16 cellular contexts compared by ENCODE assay signal in the genomic region with DNA sequence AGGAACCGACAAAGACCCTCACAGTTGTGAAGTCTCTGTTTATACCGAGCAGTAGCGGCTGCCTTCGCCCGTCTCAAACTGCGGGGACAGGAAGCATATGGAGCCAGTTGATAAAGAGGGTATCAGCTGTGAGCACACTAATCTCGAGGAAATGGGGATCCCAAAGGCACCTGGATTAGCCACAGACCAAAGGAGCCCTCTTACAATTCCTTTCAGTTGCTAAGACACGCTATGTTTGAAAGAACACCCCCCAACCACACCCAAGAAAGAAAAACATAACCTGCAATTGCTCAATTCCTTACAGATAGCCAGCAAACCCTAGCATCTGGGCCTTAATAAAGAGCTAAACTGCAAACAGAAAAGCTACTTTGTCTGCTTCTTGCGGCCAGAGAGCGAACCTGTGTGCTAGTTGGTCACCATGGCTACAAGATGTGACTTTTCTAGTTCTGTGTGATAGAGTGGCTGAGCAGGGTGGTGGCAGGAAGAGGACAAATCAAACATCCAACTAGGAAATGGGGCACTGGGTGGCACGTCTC. TPM values are rescaled to one million over a fixed set of nuclear protein-coding genes. Genes with fewer than 3 reads are reported as not detected.
DNase-seq lines count a peak whose midpoint lies in the region; ATAC-seq and TF ChIP-seq lines count a peak whose summit lies in the region.
"Had no signal": no experiment of that assay in that cellular context is flagged by ENCODE, and none has a peak within 500 bp of the region (broad histone marks: within the 10 kb centered on the region; RNA-seq: fewer than 3 reads in every experiment).

No MANE protein-coding gene starts in this region.

- peaks cover 11% of the 10 kb centered on the region for H3K27me3 ChIP-seq in left ventricle myocardium inferior (ENCODE audit: low read depth)
- H3K27me3 ChIP-seq: heart left ventricle, right atrium auricular region, upper lobe of left lung had no signal

- no peaks in the 10 kb centered on the region for H3K36me3 ChIP-seq in left ventricle myocardium inferior
- H3K36me3 ChIP-seq: heart left ventricle, right atrium auricular region, upper lobe of left lung had no signal

- TF ChIP-seq CTCF in activated CD8-positive, alpha-beta T cell treated with anti-CD3 and anti-CD28 coated beads for 36 hours (IDR thresholded peaks at IDR 0.05), result no peak
- no peak for TF ChIP-seq CTCF in left ventricle myocardium inferior (IDR thresholded peaks at IDR 0.05; ENCODE audit: borderline replicate concordance)

- H3K9me3 Mint-ChIP-seq in activated T-cell treated with anti-CD3 and anti-CD28 coated beads, Interleukin-2, amount 50 U/mL, for 72 hours, result no peaks in the 10 kb centered on the region
- H3K9me3 Mint-ChIP-seq in activated CD8-positive, alpha-beta T cell treated with anti-CD3 and anti-CD28 coated beads for 36 hours, result no peaks in the 10 kb centered on the region
- no peaks in the 10 kb centered on the region for H3K9me3 Mint-ChIP-seq in stimulated activated naive CD8-positive, alpha-beta T cell treated with anti-CD3 and anti-CD28 coated beads, Interleukin-15, amount 100 ng/mL, for 72 hours

- H3K4me3 Mint-ChIP-seq in activated T-cell treated with anti-CD3 and anti-CD28 coated beads, Interleukin-2, amount 50 U/mL, for 72 hours, result peak overlapping the region; percentile 13 to 63
- peak overlapping the region; percentile 40 for H3K4me3 Mint-ChIP-seq in activated CD8-positive, alpha-beta T cell treated with anti-CD3 and anti-CD28 coated beads for 36 hours
- peak overlapping the region; percentile 62 to 73 for H3K4me3 Mint-ChIP-seq in stimulated activated naive CD8-positive, alpha-beta T cell treated with anti-CD3 and anti-CD28 coated beads, Interleukin-15, amount 100 ng/mL, for 72 hours

- H3K27ac Mint-ChIP-seq in activated T-cell treated with anti-CD3 and anti-CD28 coated beads, Interleukin-2, amount 50 U/mL, for 72 hours, result no peak overlapping the region
- H3K27ac Mint-ChIP-seq in activated CD8-positive, alpha-beta T cell treated with anti-CD3 and anti-CD28 coated beads for 36 hours, result peak overlapping the region; percentile 58
- H3K27ac Mint-ChIP-seq in stimulated activated naive CD8-positive, alpha-beta T cell treated with anti-CD3 and anti-CD28 coated beads, Interleukin-15, amount 100 ng/mL, for 72 hours, result peak overlapping the region; percentile 44 to 89

- peaks cover 89% of the 10 kb centered on the region for H3K4me1 Mint-ChIP-seq in activated T-cell treated with anti-CD3 and anti-CD28 coated beads, Interleukin-2, amount 50 U/mL, for 72 hours (ENCODE audit: low read depth)
- H3K4me1 Mint-ChIP-seq in activated CD8-positive, alpha-beta T cell treated with anti-CD3 and anti-CD28 coated beads for 36 hours (ENCODE audit: low read depth), result peaks cover 83% of the 10 kb centered on the region
- peaks cover 89% of the 10 kb centered on the region for H3K4me1 Mint-ChIP-seq in stimulated activated naive CD8-positive, alpha-beta T cell treated with anti-CD3 and anti-CD28 coated beads, Interleukin-15, amount 100 ng/mL, for 72 hours

- CTCF ChIA-PET in activated CD8-positive, alpha-beta T cell treated with anti-CD3 and anti-CD28 coated beads for 36 hours (lab: Charles Lee), result interaction anchor here (0.9 to 10.7 kb wide), 16 partner anchors 10 to 256 kb away, joined by 3 to 120 read pairs (median 4); a partner anchor contains a TSS

- H3K27me3 Mint-ChIP-seq in activated T-cell treated with anti-CD3 and anti-CD28 coated beads, Interleukin-2, amount 50 U/mL, for 72 hours (ENCODE audit: low read depth), result no peaks in the 10 kb centered on the region
- H3K27me3 Mint-ChIP-seq in activated CD8-positive, alpha-beta T cell treated with anti-CD3 and anti-CD28 coated beads for 36 hours, result no peaks in the 10 kb centered on the region
- no peaks in the 10 kb centered on the region for H3K27me3 Mint-ChIP-seq in stimulated activated naive CD8-positive, alpha-beta T cell treated with anti-CD3 and anti-CD28 coated beads, Interleukin-15, amount 100 ng/mL, for 72 hours

- no peaks in the 10 kb centered on the region for H3K9me3 ChIP-seq in left ventricle myocardium inferior (replicated peaks)
- H3K9me3 ChIP-seq: heart left ventricle, right atrium auricular region, upper lobe of left lung had no signal

- no peak overlapping the region for H3K27ac ChIP-seq in left ventricle myocardium inferior (replicated peaks)
- H3K27ac ChIP-seq: heart left ventricle, right atrium auricular region had no signal

- intact Hi-C loops in activated CD8-positive, alpha-beta T cell treated with anti-CD3 and anti-CD28 coated beads for 36 hours (cut with micrococcal nuclease), result loop anchor here (10.0 kb wide), 1 partner anchor 617 kb away; a partner anchor contains a TSS
- intact Hi-C loops in left ventricle myocardium inferior (cut with micrococcal nuclease), result no loop called here

- H3K4me1 ChIP-seq in left ventricle myocardium inferior, result peaks cover 13% of the 10 kb centered on the region

- DNase-seq in activated T-cell treated with anti-CD3 and anti-CD28 coated beads, Interleukin-2, amount 50 U/mL, for 72 hours, result peak in 1 of 2 donors; percentile 44
- DNase-seq in activated T-cell treated with anti-CD3 and anti-CD28 coated beads for 4 hours, result no peak
- peak; percentile 53 for DNase-seq in activated CD8-positive, alpha-beta T cell treated with anti-CD3 and anti-CD28 coated beads for 36 hours
- DNase-seq in glomerular endothelial cell (ENCODE audit: extremely low read depth, low read depth, low spot score), result peak; percentile 83
- DNase-seq in stimulated activated naive CD8-positive, alpha-beta T cell treated with anti-CD3 and anti-CD28 coated beads, Interleukin-15, amount 100 ng/mL, for 72 hours, result peak in 1 of 2 donors; percentile 46
- DNase-seq in stimulated activated CD4-positive, alpha-beta T cell treated with anti-CD3 and anti-CD28 coated beads, Interleukin-2, amount 100 ng/mL, for 48 hours, result no peak
- DNase-seq in NCI-H1105 (lab: John Stamatoyannopoulos, UW), result no peak
- DNase-seq in left ventricle myocardium inferior, result no peak
- DNase-seq: ACHN; activated CD4-positive, alpha-beta T cell treated with anti-CD3 and anti-CD28 coated beads for 4 hours; heart left ventricle; NCI-H446 treated with DMSO at 0.1 percent for 48 hours; SHP77 treated with DMSO at 0.1 percent for 48 hours had no signal

- no peaks in the 10 kb centered on the region for H3K36me3 Mint-ChIP-seq in activated T-cell treated with anti-CD3 and anti-CD28 coated beads, Interleukin-2, amount 50 U/mL, for 72 hours (ENCODE audit: insufficient read depth in 2 of 2)
- no peaks in the 10 kb centered on the region for H3K36me3 Mint-ChIP-seq in activated CD8-positive, alpha-beta T cell treated with anti-CD3 and anti-CD28 coated beads for 36 hours (ENCODE audit: low read depth)

- POLR2A ChIA-PET in activated CD8-positive, alpha-beta T cell treated with anti-CD3 and anti-CD28 coated beads for 36 hours (lab: Charles Lee), result interaction anchor here (0.6 to 18.4 kb wide), 15 partner anchors 10 to 364 kb away, joined by 3 to 326 read pairs (median 4); a partner anchor contains a TSS

- ATAC-seq in activated T-cell treated with anti-CD3 and anti-CD28 coated beads, Interleukin-2, amount 50 U/mL, for 72 hours (replicated peaks in 1 of 2), result peak; percentile 12 to 29
- peak; percentile 22 for ATAC-seq in activated CD8-positive, alpha-beta T cell treated with anti-CD3 and anti-CD28 coated beads for 36 hours
- ATAC-seq in stimulated activated naive CD8-positive, alpha-beta T cell treated with anti-CD3 and anti-CD28 coated beads, Interleukin-15, amount 100 ng/mL, for 72 hours, result peak; percentile 42

- no peak overlapping the region for H3K4me3 ChIP-seq in left ventricle myocardium inferior
- H3K4me3 ChIP-seq: heart left ventricle, right atrium auricular region, upper lobe of left lung had no signal

RNA-seq across cellular contexts. Expression of a gene that starts 23.3 kb away (rescaled TPM):
- not detected for total RNA-seq in activated T-cell treated with anti-CD3 and anti-CD28 coated beads, Interleukin-2, amount 50 U/mL, for 72 hours
- under 1 TPM; 0.11 to 0.38 TPM for total RNA-seq in activated CD8-positive, alpha-beta T cell treated with anti-CD3 and anti-CD28 coated beads for 36 hours
- total RNA-seq in glomerular endothelial cell (not detected in 2 replicates), left ventricle myocardium inferior (not detected)
- total RNA-seq: heart left ventricle, lung microvascular endothelial cell, right atrium auricular region had no signal

Comparison
In these comparisons a context has a peak if more than half of its experiments do, and no peak if none do; other contexts are left out.
1. DNase-seq: peak in activated CD8-positive, alpha-beta T cell treated with anti-CD3 and anti-CD28 coated beads for 36 hours (single experiment) and glomerular endothelial cell (single experiment); none in activated T-cell treated with anti-CD3 and anti-CD28 coated beads for 4 hours (single experiment), stimulated activated CD4-positive, alpha-beta T cell treated with anti-CD3 and anti-CD28 coated beads, Interleukin-2, amount 100 ng/mL, for 48 hours (0 of 2), NCI-H1105 (single experiment) and left ventricle myocardium inferior (single experiment).
2. Peak in every context shown above with its lines, with median percentiles within 50 percentile points of each other: ATAC-seq and H3K4me3 Mint-ChIP-seq.